8 cellular contexts compared by ENCODE assay signal in the genomic region with DNA sequence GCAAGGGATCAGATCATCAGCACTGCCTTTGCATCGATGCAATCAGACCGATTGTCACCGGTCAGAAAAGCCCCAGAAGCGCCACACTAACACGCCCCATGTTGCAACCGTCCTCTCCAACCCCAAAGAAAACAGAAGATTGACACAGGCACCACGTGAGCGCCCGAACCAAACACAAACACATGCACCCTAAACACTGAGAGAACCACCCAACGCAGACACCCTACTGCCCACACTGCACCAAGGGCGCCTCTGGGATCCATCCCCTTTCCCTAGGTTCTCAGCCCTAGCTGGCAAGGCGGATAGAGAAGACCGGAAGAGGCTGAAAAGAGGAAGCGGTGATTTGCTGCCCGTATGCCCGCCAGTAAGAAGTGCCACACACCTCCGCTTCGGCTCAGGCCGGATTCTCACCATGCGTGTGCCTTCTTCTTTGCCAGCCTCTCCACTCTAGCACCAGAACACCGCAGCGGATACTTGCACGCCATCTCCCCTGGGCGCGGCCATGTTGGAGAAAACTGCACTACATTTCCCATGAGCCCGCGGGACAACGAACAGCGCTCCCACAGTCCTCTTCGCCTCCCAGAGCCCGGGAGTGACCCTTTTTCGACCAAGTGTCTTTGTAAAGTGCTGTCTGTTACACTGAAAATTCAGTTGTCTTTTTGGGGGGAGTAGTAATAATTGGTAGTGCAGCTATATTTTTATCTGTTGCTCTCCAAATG. TPM values are rescaled to one million over a fixed set of nuclear protein-coding genes. Genes with fewer than 3 reads are reported as not detected.
DNase-seq lines count a peak whose midpoint lies in the region; ATAC-seq and TF ChIP-seq lines count a peak whose summit lies in the region.

A gene with protein sequence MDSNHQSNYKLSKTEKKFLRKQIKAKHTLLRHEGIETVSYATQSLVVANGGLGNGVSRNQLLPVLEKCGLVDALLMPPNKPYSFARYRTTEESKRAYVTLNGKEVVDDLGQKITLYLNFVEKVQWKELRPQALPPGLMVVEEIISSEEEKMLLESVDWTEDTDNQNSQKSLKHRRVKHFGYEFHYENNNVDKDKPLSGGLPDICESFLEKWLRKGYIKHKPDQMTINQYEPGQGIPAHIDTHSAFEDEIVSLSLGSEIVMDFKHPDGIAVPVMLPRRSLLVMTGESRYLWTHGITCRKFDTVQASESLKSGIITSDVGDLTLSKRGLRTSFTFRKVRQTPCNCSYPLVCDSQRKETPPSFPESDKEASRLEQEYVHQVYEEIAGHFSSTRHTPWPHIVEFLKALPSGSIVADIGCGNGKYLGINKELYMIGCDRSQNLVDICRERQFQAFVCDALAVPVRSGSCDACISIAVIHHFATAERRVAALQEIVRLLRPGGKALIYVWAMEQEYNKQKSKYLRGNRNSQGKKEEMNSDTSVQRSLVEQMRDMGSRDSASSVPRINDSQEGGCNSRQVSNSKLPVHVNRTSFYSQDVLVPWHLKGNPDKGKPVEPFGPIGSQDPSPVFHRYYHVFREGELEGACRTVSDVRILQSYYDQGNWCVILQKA (minus strand): TSS at position 517 of the 719 bp plus-strand sequence. CDS start 4,842 bp downstream, outside the sequence.

- no peaks in the 10 kb centered on the region for H3K27me3 ChIP-seq in thoracic aorta (replicated peaks; ENCODE audit: insufficient read depth)

- no peaks in the 10 kb centered on the region for H3K9me3 Mint-ChIP-seq in osteocyte (ENCODE audit: unreplicated experiment)

- DNase-seq in H4 (ENCODE audit: low spot score) (peak; percentile 68), LoVo (ENCODE audit: low spot score) (peak; percentile 71), SK-MEL-5 (ENCODE audit: low read depth, low spot score) (peak; percentile 65), globus pallidus (ENCODE audit: low spot score) (peak; percentile 81), osteocyte (ENCODE audit: extremely low spot score, unreplicated experiment) (peak; percentile 89), thoracic aorta (ENCODE audit: low spot score) (peak; percentile 41)
- DNase-seq in activated naive CD4-positive, alpha-beta T cell treated with Interleukin-2 at 50 U/mL for 16 hours = peak; percentile 83

- H3K4me1 ChIP-seq in ES-I3 (ENCODE audit: insufficient read depth, low read length) (peaks cover 7% of the 10 kb centered on the region), thoracic aorta (ENCODE audit: control insufficient read depth in 1 of 2, low read depth in 2 of 2) (peaks cover 9 to 21% of the 10 kb centered on the region in 2 donors)

- ATAC-seq in thoracic aorta (ENCODE audit: insufficient number of reproducible peaks, low FRiP score, low read depth) = peak; percentile 32

- H3K36me3 Mint-ChIP-seq in osteocyte (ENCODE audit: unreplicated experiment) = no peaks in the 10 kb centered on the region

- H3K9ac ChIP-seq in ES-I3 (ENCODE audit: low read depth, low read length) = peak within 1 kb of the TSS; percentile 78

- peak within 1 kb of the TSS; percentile 95 for H3K4me3 Mint-ChIP-seq in osteocyte (ENCODE audit: unreplicated experiment)

- peaks cover 18% of the 10 kb centered on the region for H3K27me3 Mint-ChIP-seq in osteocyte (ENCODE audit: unreplicated experiment)

- in situ Hi-C loops in SK-MEL-5 (cut with HindIII; ENCODE audit: low pct_unique_long_range_greater_than_20kb, low sequenced_read_pairs) = no loop called here

- TF ChIP-seq CTCF in osteocyte (IDR thresholded peaks at IDR 0.05) = no peak
- TF ChIP-seq CTCF in thoracic aorta (IDR thresholded peaks at IDR 0.05) = no peak

- H3K9me3 ChIP-seq in ES-I3 (ENCODE audit: control insufficient read depth, insufficient read depth, low read length) (no peaks in the 10 kb centered on the region), thoracic aorta (no peaks in the 10 kb centered on the region)

- H3K4me3 ChIP-seq in thoracic aorta = peak within 1 kb of the TSS; percentile 88

- H3K27ac ChIP-seq in thoracic aorta = peak within 1 kb of the TSS; percentile 65 to 70

- H3K36me3 ChIP-seq in ES-I3 (ENCODE audit: insufficient read depth, low read length) = no peaks in the 10 kb centered on the region
- H3K36me3 ChIP-seq in thoracic aorta = no peaks in the 10 kb centered on the region

- H3K27ac Mint-ChIP-seq in osteocyte (ENCODE audit: unreplicated experiment) = peak within 1 kb of the TSS; percentile 96

- peaks cover 28% of the 10 kb centered on the region for H3K4me1 Mint-ChIP-seq in osteocyte (ENCODE audit: unreplicated experiment)

RNA-seq across cellular contexts. Expression of the gene that starts here (rescaled TPM):
- 7.9 and 12.6 TPM in 2 replicates for total RNA-seq in H4 (2014; rRNA removed; shearing (Covaris generic))
- 5.9 and 7.1 TPM in 2 replicates for total RNA-seq in SK-MEL-5 (2014; rRNA removed; shearing (Covaris generic))
- polyA plus RNA-seq in SK-MEL-5 (2015; cell fraction: cytosol; rRNA removed) = 5.6 and 7.0 TPM in 2 replicates
- 11.3 and 13.1 TPM in 2 replicates for polyA plus RNA-seq in SK-MEL-5 (2015; cell fraction: nucleus; rRNA removed)
- total RNA-seq in osteocyte (5.0 and 7.0 TPM in 2 replicates), thoracic aorta (10 to 100 TPM; 10.6 to 16.8 TPM)

Comparison
In these comparisons a context has a peak if more than half of its experiments do, and no peak if none do; other contexts are left out.
1. Peak in every context shown above with its lines: DNase-seq, ATAC-seq, H3K4me3 ChIP-seq and H3K27ac ChIP-seq.